In the genomic region with DNA sequence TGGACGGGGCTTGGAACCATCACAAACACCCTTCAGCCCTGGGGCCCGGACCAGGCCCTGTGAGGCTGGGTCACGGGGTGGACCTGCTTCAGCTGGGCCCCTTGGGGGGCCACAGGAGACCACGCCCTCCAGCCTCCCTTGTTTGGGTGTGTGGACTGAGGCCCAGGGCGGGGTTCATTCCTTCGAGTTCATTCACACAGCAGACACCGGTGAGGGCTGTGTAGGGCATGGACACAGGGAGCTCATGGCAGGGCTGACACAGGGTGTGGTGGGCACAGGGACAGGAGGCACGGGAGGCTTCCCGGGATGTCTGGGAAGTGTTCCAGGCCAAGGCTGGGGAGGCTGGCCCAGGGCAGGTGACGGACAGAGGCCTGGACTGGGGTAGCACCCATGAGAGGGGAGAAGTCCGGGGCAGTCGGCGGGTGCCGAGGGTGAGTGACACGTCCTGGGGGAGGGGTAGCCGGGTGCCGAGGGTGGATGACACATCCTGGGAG, we compare ENCODE assay signal across 13 cellular contexts. TPM values are rescaled to one million over a fixed set of nuclear protein-coding genes. Genes with fewer than 3 reads are reported as not detected.
DNase-seq lines count a peak whose midpoint lies in the region; ATAC-seq, FAIRE-seq and TF ChIP-seq lines count a peak whose summit lies in the region.
"Had no signal": no experiment of that assay in that cellular context is flagged by ENCODE, and none has a peak within 500 bp of the region (broad histone marks: within the 10 kb centered on the region; RNA-seq: fewer than 3 reads in every experiment).

No MANE protein-coding gene starts in this region.

- FAIRE-seq in small intestine (lab: Jason Lieb, UNC), result no peak
- FAIRE-seq: G401.6, islet of Langerhans had no signal

- no peaks in the 10 kb centered on the region for H3K27me3 ChIP-seq in uterus
- no peaks in the 10 kb centered on the region for H3K27me3 ChIP-seq in small intestine (ENCODE audit: control insufficient read depth in 2 of 2, insufficient read depth in 2 of 2, low read length in 2 of 2)
- no peaks in the 10 kb centered on the region for H3K27me3 ChIP-seq in brain microvascular endothelial cell (replicated peaks)

- no peaks in the 10 kb centered on the region for H3K4me1 Mint-ChIP-seq in activated T-cell treated with anti-CD3 and anti-CD28 coated beads, Interleukin-2, amount 50 U/mL, for 24 hours (ENCODE audit: low read depth)
- peaks cover 11% of the 10 kb centered on the region for H3K4me1 Mint-ChIP-seq in chondrocyte (ENCODE audit: low read depth)
- H3K4me1 Mint-ChIP-seq: activated B cell treated with CpG ODN at 0.5 μM for 24 hours had no signal

- WGBS in small intestine, 3 donors, result 16 to 50% (median 25%) methylated on average over 16 to 17 of the region's 17 CpGs

- peaks cover 0 to 14% of the 10 kb centered on the region in 2 donors for H3K4me1 ChIP-seq in uterus
- H3K4me1 ChIP-seq in small intestine (ENCODE audit: control insufficient read depth in 2 of 2, insufficient read depth in 1 of 2, low read depth in 1 of 2, low read length in 1 of 2), result no peaks in the 10 kb centered on the region

- in situ Hi-C loops in brain microvascular endothelial cell (cut with HindIII; ENCODE audit: low pct_ligation_motif_present, low sequenced_read_pairs), result no loop called here

- peak overlapping the region; percentile 55 for H3K27ac Mint-ChIP-seq in activated T-cell treated with anti-CD3 and anti-CD28 coated beads, Interleukin-2, amount 50 U/mL, for 24 hours
- peak overlapping the region; percentile 75 for H3K27ac Mint-ChIP-seq in chondrocyte (ENCODE audit: unreplicated experiment)
- H3K27ac Mint-ChIP-seq: activated B cell treated with CpG ODN at 0.5 μM for 24 hours had no signal

- no peak for TF ChIP-seq CTCF in chondrocyte (IDR thresholded peaks at IDR 0.05)
- no peak for TF ChIP-seq CTCF in uterus (IDR thresholded peaks at IDR 0.05)
- TF ChIP-seq CTCF in brain microvascular endothelial cell (IDR thresholded peaks at IDR 0.05; ENCODE audit: low read depth, low read length, missing control alignments), result no peak

- ATAC-seq in left lobe of liver, result peak; percentile 63

- TF ChIP-seq POLR2A in uterus (IDR thresholded peaks at IDR 0.05), result no peak

- H3K4me3 ChIP-seq in uterus (no peak overlapping the region), small intestine (ENCODE audit: low read depth in 1 of 2, low read length in 2 of 2) (no peak overlapping the region), brain microvascular endothelial cell (ENCODE audit: low read depth, low read length) (no peak overlapping the region)

- no peak overlapping the region for H3K4me3 Mint-ChIP-seq in activated T-cell treated with anti-CD3 and anti-CD28 coated beads, Interleukin-2, amount 50 U/mL, for 24 hours
- no peak overlapping the region for H3K4me3 Mint-ChIP-seq in chondrocyte (ENCODE audit: unreplicated experiment)
- H3K4me3 Mint-ChIP-seq: activated B cell treated with CpG ODN at 0.5 μM for 24 hours had no signal

- intact Hi-C loops in uterus (cut with DNase I; ENCODE audit: low total_unique reads), result no loop called here

- H3K9me3 ChIP-seq in uterus (no peaks in the 10 kb centered on the region), small intestine (ENCODE audit: control insufficient read depth, low read depth) (no peaks in the 10 kb centered on the region)

- H3K9me3 Mint-ChIP-seq in activated T-cell treated with anti-CD3 and anti-CD28 coated beads, Interleukin-2, amount 50 U/mL, for 24 hours, result no peaks in the 10 kb centered on the region
- no peaks in the 10 kb centered on the region for H3K9me3 Mint-ChIP-seq in chondrocyte (ENCODE audit: low read depth)
- H3K9me3 Mint-ChIP-seq: activated B cell treated with CpG ODN at 0.5 μM for 24 hours had no signal

- DNase-seq in activated T-cell treated with anti-CD3 and anti-CD28 coated beads, Interleukin-2, amount 50 U/mL, for 24 hours, result no peak
- no peak for DNase-seq in activated T-cell treated with anti-CD3 and anti-CD28 coated beads for 4 hours
- DNase-seq in chondrocyte (ENCODE audit: low spot score), result no peak
- DNase-seq in left lobe of liver (ENCODE audit: low spot score), result no peak
- DNase-seq in uterus, result peak; percentile 59 to 61
- no peak for DNase-seq in stimulated activated CD4-positive, alpha-beta T cell treated with anti-CD3 and anti-CD28 coated beads, Interleukin-4, amount 100 ng/mL, for 24 hours
- no peak for DNase-seq in small intestine
- DNase-seq in brain microvascular endothelial cell, result no peak
- DNase-seq: activated B cell treated with CpG ODN at 0.5 μM for 24 hours; activated effector memory CD4-positive, alpha-beta T cell treated with anti-CD3 and anti-CD28 coated beads, Interleukin-2, amount 50 U/mL, for 16 hours; NCI-H1436 treated with DMSO at 0.1 percent for 48 hours had no signal

- H3K36me3 ChIP-seq in uterus, result no peaks in the 10 kb centered on the region
- H3K36me3 ChIP-seq in small intestine (ENCODE audit: control insufficient read depth in 2 of 2, insufficient read depth in 2 of 2, low read length in 2 of 2), result no peaks in the 10 kb centered on the region
- H3K36me3 ChIP-seq in brain microvascular endothelial cell (replicated peaks), result peaks cover 12% of the 10 kb centered on the region

- H3K27ac ChIP-seq in uterus, result peak overlapping the region; percentile 42 to 81
- H3K27ac ChIP-seq in small intestine (ENCODE audit: low read depth in 1 of 2, low read length in 1 of 2), result no peak overlapping the region
- no peak overlapping the region for H3K27ac ChIP-seq in brain microvascular endothelial cell

- peaks cover 6% of the 10 kb centered on the region for H3K36me3 Mint-ChIP-seq in activated T-cell treated with anti-CD3 and anti-CD28 coated beads, Interleukin-2, amount 50 U/mL, for 24 hours (ENCODE audit: low read depth)
- H3K36me3 Mint-ChIP-seq in chondrocyte (ENCODE audit: low read depth), result no peaks in the 10 kb centered on the region

- H3K27me3 Mint-ChIP-seq in activated T-cell treated with anti-CD3 and anti-CD28 coated beads, Interleukin-2, amount 50 U/mL, for 24 hours, result no peaks in the 10 kb centered on the region
- H3K27me3 Mint-ChIP-seq in chondrocyte (ENCODE audit: low read depth), result no peaks in the 10 kb centered on the region
- H3K27me3 Mint-ChIP-seq: activated B cell treated with CpG ODN at 0.5 μM for 24 hours had no signal

RNA-seq across cellular contexts. Expression of a gene that starts 8.9 kb away (rescaled TPM):
- total RNA-seq in chondrocyte (16.4 to 19.9 TPM (median 17.7 TPM) in 3 replicates), left lobe of liver (13.8 TPM), uterus (10 to 100 TPM in 3 of 4 donors, 1 to 10 TPM in 1; 6.8 to 29.4 (median 27.3) TPM)
- 10 to 100 TPM in 1 of 3 donors, 1 to 10 TPM in 2; 8.5 to 12.5 (median 9.5) TPM for polyA plus RNA-seq in small intestine

RNA-seq across cellular contexts. Expression of a gene that starts 18.8 kb away (rescaled TPM):
- total RNA-seq in chondrocyte (0.22 to 2.4 TPM (median 1.9 TPM) in 3 replicates), left lobe of liver (2.1 TPM), uterus (10 to 100 TPM in 1 of 4 donors, 1 to 10 TPM in 2, under 1 TPM in 1; under 0.01 to 10.6 (median 2.5) TPM)
- 1 to 10 TPM; 1.8 to 3.8 (median 2.0) TPM for polyA plus RNA-seq in small intestine

RNA-seq across cellular contexts. Expression of a gene that starts 27.3 kb away (rescaled TPM):
- total RNA-seq in chondrocyte (25.3 to 43.5 TPM (median 40.0 TPM) in 3 replicates), left lobe of liver (4.8 TPM), uterus (10 to 100 TPM in 2 of 4 donors, 1 to 10 TPM in 2; 4.4 to 43.6 (median 24.1) TPM)
- polyA plus RNA-seq in small intestine, result 1 to 10 TPM; 1.1 to 4.1 (median 1.6) TPM

RNA-seq across cellular contexts. Expression of a gene that starts 45.3 kb away (rescaled TPM):
- 7.6 to 8.4 TPM (median 7.9 TPM) in 3 replicates for total RNA-seq in chondrocyte
- 7.2 TPM for total RNA-seq in left lobe of liver
- total RNA-seq in uterus, result 10 to 100 TPM in 2 of 4 donors, 1 to 10 TPM in 1, under 1 TPM in 1; 0.51 to 12.5 (median 7.7) TPM
- 1 to 10 TPM; 5.4 to 7.1 (median 5.6) TPM for polyA plus RNA-seq in small intestine

RNA-seq across cellular contexts. Expression of a gene that starts 50.7 kb away (rescaled TPM):
- not detected in 3 replicates for total RNA-seq in chondrocyte
- 0.03 TPM for total RNA-seq in left lobe of liver
- total RNA-seq in uterus, result 1 to 10 TPM in 2 of 4 donors, under 1 TPM in 2; 0.27 to 5.1 (median 2.2) TPM
- under 1 TPM in 1 of 3 donors, not detected in 2; 0.01 TPM for polyA plus RNA-seq in small intestine

Comparison
In these comparisons a context has a peak if more than half of its experiments do, and no peak if none do; other contexts are left out.
1. DNase-seq: peak in uterus (2 of 2); none in activated T-cell treated with anti-CD3 and anti-CD28 coated beads, Interleukin-2, amount 50 U/mL, for 24 hours (single experiment), activated T-cell treated with anti-CD3 and anti-CD28 coated beads for 4 hours (single experiment), chondrocyte (single experiment), left lobe of liver (single experiment), stimulated activated CD4-positive, alpha-beta T cell treated with anti-CD3 and anti-CD28 coated beads, Interleukin-4, amount 100 ng/mL, for 24 hours (single experiment), small intestine (single experiment) and brain microvascular endothelial cell (single experiment).
2. H3K27ac ChIP-seq: peak in uterus (2 of 2); none in small intestine (0 of 2) and brain microvascular endothelial cell (single experiment).